Comparison of ENCODE assay signal across 9 cellular contexts in genomic region chr11:60700689-60701508, GRCh38. TPM values are rescaled to one million over a fixed set of nuclear protein-coding genes. Genes with fewer than 3 reads are reported as not detected.
A peak's percentile ranks its signal among the peaks of the same experiment; 100 is the strongest.
DNase-seq lines count a peak whose midpoint lies in the region; ATAC-seq and TF ChIP-seq lines count a peak whose summit lies in the region.
"Had no signal": no experiment of that assay in that cellular context is flagged by ENCODE, and none has a peak within 500 bp of the region (broad histone marks: within the 10 kb centered on the region; RNA-seq: fewer than 3 reads in every experiment).

No MANE protein-coding gene starts in this region.

- intact Hi-C loops in naive thymus-derived CD4-positive, alpha-beta T cell (cut with micrococcal nuclease): no loop called here
- intact Hi-C loops in heart right ventricle (cut with DNase I): loop anchor here in 1 of 10 donors (5.0 kb wide), 1 partner anchor 364 kb away; no protein-coding TSS in a partner anchor

- CTCF ChIA-PET in naive thymus-derived CD4-positive, alpha-beta T cell (lab: Charles Lee): interaction anchor here (0.6 kb wide), 1 partner anchor 1560 kb away, joined by 3 read pairs; no protein-coding TSS in a partner anchor

- peaks cover 6 to 11% (median 9%) of the 10 kb centered on the region in 5 donors for H3K27me3 Mint-ChIP-seq in naive thymus-derived CD4-positive, alpha-beta T cell

- H3K4me3 ChIP-seq in duodenal mucosa (ENCODE audit: low read depth in 1 of 2, low read length in 2 of 2) (peak overlapping the region; percentile 47 to 59), heart right ventricle (no peak overlapping the region)
- no peak overlapping the region for H3K4me3 ChIP-seq in naive thymus-derived CD4-positive, alpha-beta T cell (ENCODE audit: low read length)
- H3K4me3 ChIP-seq: SK-N-MC had no signal

- no peak overlapping the region for H3K27ac Mint-ChIP-seq in naive thymus-derived CD4-positive, alpha-beta T cell

- H3K9me3 ChIP-seq in duodenal mucosa (ENCODE audit: control insufficient read depth in 1 of 2, low read length in 2 of 2) (no peaks in the 10 kb centered on the region), heart right ventricle (no peaks in the 10 kb centered on the region)
- no peaks in the 10 kb centered on the region for H3K9me3 ChIP-seq in naive thymus-derived CD4-positive, alpha-beta T cell (ENCODE audit: control insufficient read depth in 2 of 3, low read length in 3 of 3)

- 62 to 64% methylated on average over 15 of the region's 15 CpGs for WGBS in heart right ventricle, 2 donors

- ATAC-seq in naive thymus-derived CD4-positive, alpha-beta T cell: no peak
- ATAC-seq in HG03196 (IDR thresholded peaks at IDR 0.05; ENCODE audit: unreplicated experiment) (no peak), heart right ventricle (no peak)

- H3K36me3 Mint-ChIP-seq in naive thymus-derived CD4-positive, alpha-beta T cell: no peaks in the 10 kb centered on the region

- no peaks in the 10 kb centered on the region for H3K9me3 Mint-ChIP-seq in naive thymus-derived CD4-positive, alpha-beta T cell

- H3K4me1 Mint-ChIP-seq in naive thymus-derived CD4-positive, alpha-beta T cell: no peaks in the 10 kb centered on the region

- H3K9ac ChIP-seq in duodenal mucosa (ENCODE audit: low read depth in 1 of 2, low read length in 2 of 2): peak overlapping the region; percentile 18 to 33

- no peaks in the 10 kb centered on the region for H3K36me3 ChIP-seq in duodenal mucosa (ENCODE audit: control insufficient read depth in 1 of 2, insufficient read depth in 2 of 2, low read length in 2 of 2)
- no peaks in the 10 kb centered on the region for H3K36me3 ChIP-seq in naive thymus-derived CD4-positive, alpha-beta T cell (ENCODE audit: control insufficient read depth in 2 of 3, insufficient read depth in 3 of 3, low read length in 3 of 3)
- H3K36me3 ChIP-seq in heart right ventricle: no peaks in the 10 kb centered on the region

- peak; percentile 30 for DNase-seq in NCI-H2227 (lab: John Stamatoyannopoulos, UW; ENCODE audit: unreplicated experiment)
- DNase-seq in NCI-H2227 treated with DMSO at 0.1 percent for 48 hours (lab: John Stamatoyannopoulos, UW): no peak
- peak; percentile 40 for DNase-seq in NCI-H2171 treated with DMSO at 0.1 percent for 48 hours (lab: John Stamatoyannopoulos, UW)
- peak; percentile 30 for DNase-seq in retina
- no peak for DNase-seq in naive thymus-derived CD4-positive, alpha-beta T cell
- DNase-seq in heart right ventricle: no peak

- POLR2A ChIA-PET in naive thymus-derived CD4-positive, alpha-beta T cell (lab: Charles Lee): no interaction called here

- H3K4me1 ChIP-seq in duodenal mucosa (ENCODE audit: control insufficient read depth in 1 of 2, insufficient read depth in 2 of 2, low read length in 2 of 2): peaks cover 15 to 25% of the 10 kb centered on the region in 2 donors
- no peaks in the 10 kb centered on the region for H3K4me1 ChIP-seq in naive thymus-derived CD4-positive, alpha-beta T cell (ENCODE audit: control insufficient read depth in 2 of 2, insufficient read depth in 2 of 2, low read length in 2 of 2)
- no peaks in the 10 kb centered on the region for H3K4me1 ChIP-seq in heart right ventricle

- H3K27me3 ChIP-seq in duodenal mucosa (ENCODE audit: control insufficient read depth in 1 of 2, insufficient read depth in 2 of 2, low read length in 2 of 2) (no peaks in the 10 kb centered on the region), heart right ventricle (peaks cover 0 to 4% (median 0%) of the 10 kb centered on the region in 7 donors)
- H3K27me3 ChIP-seq in naive thymus-derived CD4-positive, alpha-beta T cell (ENCODE audit: control insufficient read depth in 2 of 2, insufficient read depth in 2 of 2, low read length in 2 of 2): no peaks in the 10 kb centered on the region

- H3K27ac ChIP-seq in duodenal mucosa (ENCODE audit: low read depth, low read length) (no peak overlapping the region), heart right ventricle (no peak overlapping the region)
- no peak overlapping the region for H3K27ac ChIP-seq in naive thymus-derived CD4-positive, alpha-beta T cell (ENCODE audit: low read depth, low read length)
- H3K27ac ChIP-seq: SK-N-MC had no signal

- H3K4me3 Mint-ChIP-seq in naive thymus-derived CD4-positive, alpha-beta T cell: no peak overlapping the region

- TF ChIP-seq CTCF in heart right ventricle (IDR thresholded peaks at IDR 0.05): peak in 3 of 9 donors; percentile 9 to 22 (median 18)

RNA-seq across cellular contexts. Expression of gene MS4A8, which starts 1.5 kb away (rescaled TPM):
- total RNA-seq in naive thymus-derived CD4-positive, alpha-beta T cell: not detected
- polyA plus RNA-seq in naive thymus-derived CD4-positive, alpha-beta T cell: not detected
- not detected for total RNA-seq in heart right ventricle
- not detected for polyA plus RNA-seq in heart right ventricle

RNA-seq across cellular contexts. Expression of gene MS4A18, which starts 23.6 kb away (rescaled TPM):
- total RNA-seq in naive thymus-derived CD4-positive, alpha-beta T cell: not detected
- not detected for polyA plus RNA-seq in naive thymus-derived CD4-positive, alpha-beta T cell
- total RNA-seq in heart right ventricle: not detected
- polyA plus RNA-seq in heart right ventricle: not detected

RNA-seq across cellular contexts. Expression of gene MS4A15, which starts 55.8 kb away (rescaled TPM):
- not detected for total RNA-seq in naive thymus-derived CD4-positive, alpha-beta T cell
- not detected for polyA plus RNA-seq in naive thymus-derived CD4-positive, alpha-beta T cell
- not detected for total RNA-seq in heart right ventricle
- polyA plus RNA-seq in heart right ventricle: not detected

Comparison
In these comparisons a context has a peak if more than half of its experiments do, and no peak if none do; other contexts are left out.
1. DNase-seq: peak in NCI-H2227 (single experiment), NCI-H2171 treated with DMSO at 0.1 percent for 48 hours (single experiment) and retina (single experiment); none in NCI-H2227 treated with DMSO at 0.1 percent for 48 hours (single experiment), naive thymus-derived CD4-positive, alpha-beta T cell (0 of 9) and heart right ventricle (0 of 2).
2. H3K4me3 ChIP-seq: peak in duodenal mucosa (2 of 2); none in naive thymus-derived CD4-positive, alpha-beta T cell (single experiment) and heart right ventricle (0 of 10).